Comparison of ENCODE assay signal across 1 cellular context in the genomic region with DNA sequence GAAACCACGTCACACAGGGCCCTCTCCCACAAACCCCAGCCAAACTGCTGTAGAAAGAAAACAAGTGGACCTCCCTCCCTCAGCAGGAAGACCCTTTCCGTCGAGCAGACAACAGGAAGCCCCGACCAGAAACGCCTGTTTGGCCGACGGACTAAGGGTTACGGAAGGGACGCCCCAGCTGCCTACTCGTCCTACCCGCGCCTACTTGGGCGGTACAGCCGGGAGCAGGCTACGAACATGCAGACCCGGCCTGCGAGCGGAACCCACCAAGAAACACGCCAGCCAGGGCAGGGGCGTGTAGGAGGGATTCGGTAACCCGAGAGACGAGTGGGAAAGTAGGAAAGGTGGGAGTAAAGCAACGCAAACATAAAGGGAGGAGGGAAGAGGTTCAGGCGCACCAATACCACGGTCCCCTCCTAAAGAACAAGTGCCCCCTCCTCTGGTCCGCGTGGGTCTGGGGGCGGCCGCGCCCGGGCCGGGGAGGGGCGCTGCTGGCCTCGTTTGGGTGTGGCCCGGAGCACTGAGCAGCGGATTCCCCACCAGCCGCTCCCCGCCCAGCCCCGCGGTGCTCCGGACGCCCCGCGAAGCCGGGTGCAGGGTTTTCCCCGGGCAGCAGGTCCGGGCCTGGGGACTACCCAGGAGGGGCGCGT.
TF ChIP-seq lines count a peak whose summit lies in the region.

No MANE protein-coding gene starts in this region.

TF ChIP-seq in GM23338, 12 proteins besides CTCF, POLR2A, EP300 and RAD21 (continued from another document):
- no peak for TF ChIP-seq ZNF462 (CRISPR knock-in tag; IDR thresholded peaks at IDR 0.05)
TF ChIP-seq in GM23338: peak in this region for 1.
